In genomic region chr2:138298120-138298814, GRCh38 we compare ENCODE assay signal across 17 cellular contexts.
DNase-seq lines count a peak whose midpoint lies in the region; ATAC-seq, FAIRE-seq and TF ChIP-seq lines count a peak whose summit lies in the region.
"Had no signal": no experiment of that assay in that cellular context is flagged by ENCODE, and none has a peak within 500 bp of the region (broad histone marks: within the 10 kb centered on the region; RNA-seq: fewer than 3 reads in every experiment).

No MANE protein-coding gene starts in this region.

- no peak for TF ChIP-seq CTCF in omental fat pad (IDR thresholded peaks at IDR 0.05)

- no peak for DNase-seq in GDM1 (lab: John Stamatoyannopoulos, UW)
- DNase-seq in NCI-H2107 treated with DMSO at 0.1 percent for 48 hours (lab: John Stamatoyannopoulos, UW; ENCODE audit: unreplicated experiment): no peak
- DNase-seq in frontal cortex (ENCODE audit: low spot score in 2 of 2): no peak
- no peak for DNase-seq in omental fat pad (ENCODE audit: low spot score)
- DNase-seq: activated T-cell treated with anti-CD3 and anti-CD28 coated beads, Interleukin-2, amount 50 U/mL, for 48 hours; DMS53; effector CD8-positive, alpha-beta T cell; gastrocnemius medialis; islet precursor cell; psoas muscle; stimulated activated naive B cell treated with anti-CD40 and anti-IgM and Interleukin-4, amounts not matched to agents 10 μg/mL and 1 μg/mL and 100 μg/mL, for 72 hours; SW 1271 had no signal

- no peak for TF ChIP-seq POLR2A in GM18505 (IDR thresholded peaks at IDR 0.05; ENCODE audit: borderline replicate concordance, extremely low read depth, insufficient read depth, insufficient read length)

- ATAC-seq in GM18505 (IDR thresholded peaks at IDR 0.05; ENCODE audit: unreplicated experiment) (peak; percentile 71), GM19452 (IDR thresholded peaks at IDR 0.05; ENCODE audit: unreplicated experiment) (peak; percentile 85), HG02763 (IDR thresholded peaks at IDR 0.05; ENCODE audit: unreplicated experiment) (peak; percentile 58), HG03354 (IDR thresholded peaks at IDR 0.05; ENCODE audit: poor library complexity, severe bottlenecking, unreplicated experiment) (peak; percentile 85), omental fat pad (ENCODE audit: low FRiP score) (no peak)
- ATAC-seq: activated CD4-positive, CD25-positive, alpha-beta regulatory T cell treated with anti-CD3 and anti-CD28 coated beads, Interleukin-2, amount 50 U/mL, for 24 hours; gastrocnemius medialis; psoas muscle had no signal

- FAIRE-seq in frontal cortex (lab: Jason Lieb, UNC): no peak
